Comparison of ENCODE assay signal across 22 cellular contexts in the genomic region with DNA sequence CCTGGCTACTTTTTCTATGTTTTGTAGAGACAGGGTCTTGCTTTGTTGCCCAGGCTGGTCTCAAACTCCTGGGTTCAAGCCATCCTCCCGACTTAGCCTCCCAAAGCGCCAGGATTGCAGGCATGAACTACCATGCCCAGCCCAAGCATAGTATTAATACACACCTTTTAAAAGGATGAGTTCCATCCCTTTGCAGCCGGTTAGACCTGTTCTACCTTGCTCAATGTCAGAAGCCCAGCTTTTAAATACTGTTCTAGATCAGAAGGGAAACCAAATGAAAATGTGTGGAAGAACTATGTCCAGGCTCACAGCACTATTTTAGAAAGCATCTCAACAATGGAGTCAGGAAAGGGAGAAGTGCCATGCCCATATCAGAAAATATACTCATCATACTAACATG.
"Had no signal": no experiment of that assay in that cellular context is flagged by ENCODE, and none has a peak within 500 bp of the region (broad histone marks: within the 10 kb centered on the region; RNA-seq: fewer than 3 reads in every experiment).

No MANE protein-coding gene starts in this region.

- H3K4me3 ChIP-seq: lower lobe of right lung, ovary, psoas muscle, sigmoid colon, thoracic aorta, tibial nerve, vagina had no signal

- DNase-seq: effector CD8-positive, alpha-beta T cell; head of caudate nucleus; left ventricle myocardium superior; lower lobe of right lung; natural killer cell; occipital lobe; ovary; posterior cingulate gyrus; psoas muscle; right cardiac atrium; sigmoid colon; stimulated activated CD4-positive, alpha-beta T cell treated with anti-CD3 and anti-CD28 coated beads, Interleukin-2, amount 100 ng/mL, for 24 hours; stimulated activated CD4-positive, alpha-beta T cell treated with anti-CD3 and anti-CD28 coated beads, Interleukin-4, amount 100 ng/mL, for 4 hours; stimulated activated naive CD8-positive, alpha-beta T cell treated with anti-CD3 and anti-CD28 coated beads, Interleukin-15, Interleukin-2, amounts not matched to agents 100 U/mL and 50 U/mL, for 24 hours had no signal

- H3K9me3 Mint-ChIP-seq: natural killer cell; stimulated activated memory B cell treated with anti-CD40 and anti-IgM and Interleukin-4, amounts not matched to agents 10 μg/mL and 1 μg/mL and 100 μg/mL, for 72 hours had no signal

- H3K9me3 ChIP-seq: lower lobe of right lung, ovary, psoas muscle, sigmoid colon, thoracic aorta, tibial nerve, vagina had no signal

- H3K36me3 Mint-ChIP-seq: natural killer cell; stimulated activated memory B cell treated with anti-CD40 and anti-IgM and Interleukin-4, amounts not matched to agents 10 μg/mL and 1 μg/mL and 100 μg/mL, for 72 hours had no signal

- H3K27ac ChIP-seq: lower lobe of right lung, ovary, psoas muscle, sigmoid colon, thoracic aorta, vagina had no signal

- FAIRE-seq: colon, endothelial cell of umbilical vein, frontal cortex, keratinocyte had no signal

- H3K4me1 Mint-ChIP-seq: natural killer cell; stimulated activated memory B cell treated with anti-CD40 and anti-IgM and Interleukin-4, amounts not matched to agents 10 μg/mL and 1 μg/mL and 100 μg/mL, for 72 hours had no signal

- H3K27me3 ChIP-seq: ovary, sigmoid colon, tibial nerve, vagina had no signal

- H3K27ac Mint-ChIP-seq: natural killer cell; stimulated activated memory B cell treated with anti-CD40 and anti-IgM and Interleukin-4, amounts not matched to agents 10 μg/mL and 1 μg/mL and 100 μg/mL, for 72 hours had no signal

- ATAC-seq: left ventricle myocardium superior; lower lobe of right lung; natural killer cell; psoas muscle; right cardiac atrium; stimulated activated memory B cell treated with anti-CD40 and anti-IgM and Interleukin-4, amounts not matched to agents 10 μg/mL and 1 μg/mL and 100 μg/mL, for 72 hours; stimulated activated naive CD8-positive, alpha-beta T cell treated with anti-CD3 and anti-CD28 coated beads, Interleukin-15, Interleukin-2, amounts not matched to agents 100 U/mL and 50 U/mL, for 24 hours had no signal

- H3K36me3 ChIP-seq: lower lobe of right lung, ovary, sigmoid colon, thoracic aorta, tibial nerve, vagina had no signal

- H3K4me3 Mint-ChIP-seq: natural killer cell; stimulated activated memory B cell treated with anti-CD40 and anti-IgM and Interleukin-4, amounts not matched to agents 10 μg/mL and 1 μg/mL and 100 μg/mL, for 72 hours had no signal
